28 cellular contexts compared by ENCODE assay signal in genomic region chr10:1278304-1278703, GRCh38.
"Had no signal": no experiment of that assay in that cellular context is flagged by ENCODE, and none has a peak within 500 bp of the region (broad histone marks: within the 10 kb centered on the region; RNA-seq: fewer than 3 reads in every experiment).

No MANE protein-coding gene starts in this region.

- H3K4me1 Mint-ChIP-seq: mesothelial cell of epicardium; naive B cell; natural killer cell; stimulated activated memory B cell treated with anti-CD40 and anti-IgM and Interleukin-4, amounts not matched to agents 10 μg/mL and 1 μg/mL and 100 μg/mL, for 72 hours; stimulated activated naive CD8-positive, alpha-beta T cell treated with anti-CD3 and anti-CD28 coated beads, Interleukin-15, amount 100 ng/mL, for 72 hours had no signal

- H3K4me3 Mint-ChIP-seq: mesothelial cell of epicardium; naive B cell; natural killer cell; nephron progenitor cell; neural progenitor cell; stimulated activated memory B cell treated with anti-CD40 and anti-IgM and Interleukin-4, amounts not matched to agents 10 μg/mL and 1 μg/mL and 100 μg/mL, for 72 hours; stimulated activated naive CD8-positive, alpha-beta T cell treated with anti-CD3 and anti-CD28 coated beads, Interleukin-15, amount 100 ng/mL, for 72 hours had no signal

- DNase-seq: hippocampal formation; kidney glomerular epithelial cell; left colon; left ventricle myocardium superior; lower lobe of right lung; mesendoderm; naive B cell; natural killer cell; nephron progenitor cell; occipital lobe; ovary; right lobe of liver; stimulated activated CD4-positive, alpha-beta T cell treated with anti-CD3 and anti-CD28 coated beads, Interleukin-1b, Interleukin-23, amount 100 ng/mL, for 48 hours; stimulated activated CD4-positive, alpha-beta T cell treated with anti-CD3 and anti-CD28 coated beads, Interleukin-2, amount 100 ng/mL, for 48 hours; stimulated activated CD4-positive, alpha-beta T cell treated with anti-CD3 and anti-CD28 coated beads, Interleukin-4, amount 100 ng/mL, for 4 hours; stimulated activated naive CD4-positive, alpha-beta T cell treated with Interleukin-2 at 50 U/mL for 16 hours; stimulated activated naive CD8-positive, alpha-beta T cell treated with anti-CD3 and anti-CD28 coated beads, Interleukin-15, amount 100 ng/mL, for 72 hours; testis; thyroid gland; trophoblast cell; upper lobe of right lung had no signal

- H3K36me3 Mint-ChIP-seq: mesothelial cell of epicardium; naive B cell; natural killer cell; neural progenitor cell; stimulated activated memory B cell treated with anti-CD40 and anti-IgM and Interleukin-4, amounts not matched to agents 10 μg/mL and 1 μg/mL and 100 μg/mL, for 72 hours had no signal

- H3K4me2 ChIP-seq: neural progenitor cell, smooth muscle cell had no signal

- H3K27ac Mint-ChIP-seq: mesothelial cell of epicardium; naive B cell; natural killer cell; nephron progenitor cell; neural progenitor cell; progenitor cell of endocrine pancreas; stimulated activated memory B cell treated with anti-CD40 and anti-IgM and Interleukin-4, amounts not matched to agents 10 μg/mL and 1 μg/mL and 100 μg/mL, for 72 hours; stimulated activated naive CD8-positive, alpha-beta T cell treated with anti-CD3 and anti-CD28 coated beads, Interleukin-15, amount 100 ng/mL, for 72 hours had no signal

- H3K36me3 ChIP-seq: lower lobe of right lung, neural progenitor cell, neutrophil, ovary, right atrium auricular region, right lobe of liver, thyroid gland, upper lobe of right lung had no signal

- H3K27ac ChIP-seq: lower lobe of right lung, neural progenitor cell, neutrophil, ovary, right atrium auricular region, right lobe of liver, testis, thyroid gland, upper lobe of right lung had no signal

- H3K27me3 ChIP-seq: neural progenitor cell, ovary, right atrium auricular region, right lobe of liver, testis, thyroid gland, upper lobe of right lung had no signal

- H3K9me3 ChIP-seq: lower lobe of right lung, neutrophil, ovary, right atrium auricular region, right lobe of liver, testis, thyroid gland, upper lobe of right lung had no signal

- H3K9ac ChIP-seq: neural progenitor cell had no signal

- ATAC-seq: left colon; left ventricle myocardium superior; lower lobe of right lung; natural killer cell; right lobe of liver; stimulated activated memory B cell treated with anti-CD40 and anti-IgM and Interleukin-4, amounts not matched to agents 10 μg/mL and 1 μg/mL and 100 μg/mL, for 72 hours; stimulated activated naive CD8-positive, alpha-beta T cell treated with anti-CD3 and anti-CD28 coated beads, Interleukin-15, amount 100 ng/mL, for 72 hours; upper lobe of right lung had no signal

- H3K4me1 ChIP-seq: lower lobe of right lung, neural progenitor cell, right atrium auricular region, right lobe of liver, thyroid gland, upper lobe of right lung had no signal

- H3K4me3 ChIP-seq: lower lobe of right lung, neural progenitor cell, ovary, right atrium auricular region, right lobe of liver, smooth muscle cell, testis, thyroid gland, upper lobe of right lung had no signal

- H3K9me3 Mint-ChIP-seq: natural killer cell; neural progenitor cell; stimulated activated memory B cell treated with anti-CD40 and anti-IgM and Interleukin-4, amounts not matched to agents 10 μg/mL and 1 μg/mL and 100 μg/mL, for 72 hours; stimulated activated naive CD8-positive, alpha-beta T cell treated with anti-CD3 and anti-CD28 coated beads, Interleukin-15, amount 100 ng/mL, for 72 hours had no signal

- H2AFZ ChIP-seq: neural progenitor cell had no signal
